Comparison of ENCODE assay signal across 17 cellular contexts in the genomic region with DNA sequence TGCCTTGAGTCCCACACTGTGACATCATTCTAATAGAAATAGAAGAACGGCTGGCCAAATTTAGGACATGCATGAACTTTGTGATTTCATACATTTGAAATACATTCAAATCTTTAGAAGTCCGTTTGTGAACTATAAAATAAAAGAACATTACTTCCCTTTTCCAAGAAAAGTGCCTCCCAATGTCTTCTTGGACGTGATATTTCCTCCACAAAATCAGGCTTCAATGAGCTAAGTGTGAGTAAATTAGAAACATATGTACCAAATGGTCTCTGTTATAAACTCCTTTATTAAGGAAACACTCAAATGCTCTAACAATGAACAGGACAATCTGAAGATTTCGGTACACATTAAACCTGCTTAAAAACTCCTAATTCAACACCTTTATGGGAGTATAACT.
"Had no signal": no experiment of that assay in that cellular context is flagged by ENCODE, and none has a peak within 500 bp of the region (broad histone marks: within the 10 kb centered on the region; RNA-seq: fewer than 3 reads in every experiment).

No MANE protein-coding gene starts in this region.

- H3K4me3 ChIP-seq: psoas muscle had no signal

- ATAC-seq: activated CD8-positive, alpha-beta memory T cell treated with anti-CD3 and anti-CD28 coated beads, Interleukin-2, amount 10 ng/mL, durations not matched to agents 7 days and 5 days; left colon; psoas muscle; sciatic nerve had no signal

- H3K27ac ChIP-seq: psoas muscle had no signal

- DNase-seq: activated CD4-positive, alpha-beta T cell treated with anti-CD3 and anti-CD28 coated beads for 1 hour; activated CD4-positive, alpha-beta T cell treated with anti-CD3 and anti-CD28 coated beads, Interleukin-2, amount 50 U/mL, for 48 hours; activated CD8-positive, alpha-beta memory T cell treated with anti-CD3 and anti-CD28 coated beads, Interleukin-2, amount 10 ng/mL, durations not matched to agents 7 days and 5 days; activated effector memory CD4-positive, alpha-beta T cell treated with anti-CD3 and anti-CD28 coated beads, Interleukin-2, amount 50 U/mL, for 16 hours; activated naive CD8-positive, alpha-beta T cell treated with anti-CD3 and anti-CD28 coated beads, Interleukin-2, amount 10 ng/mL, durations not matched to agents 7 days and 5 days; activated T-cell treated with anti-CD3 and anti-CD28 coated beads, Interleukin-2, amount 50 U/mL, for 24 hours; aorta; hypothalamus; left colon; mammary epithelial cell; nephron progenitor cell; psoas muscle; stimulated activated CD4-positive, alpha-beta T cell treated with anti-CD3 and anti-CD28 coated beads, Interleukin-2, amount 100 ng/mL, for 24 hours; stimulated activated naive CD4-positive, alpha-beta T cell; substantia nigra; trophoblast cell had no signal

- H3K4me1 ChIP-seq: psoas muscle had no signal

- H3K9me3 ChIP-seq: psoas muscle had no signal
